Comparison of ENCODE assay signal across 9 cellular contexts in genomic region chr19:37160153-37160552, GRCh38.
"Had no signal": no experiment of that assay in that cellular context is flagged by ENCODE, and none has a peak within 500 bp of the region (broad histone marks: within the 10 kb centered on the region; RNA-seq: fewer than 3 reads in every experiment).

No MANE protein-coding gene starts in this region.

- H3K4me3 ChIP-seq: GM23248, HAP-1 had no signal

- H3K27me3 Mint-ChIP-seq: IgD-negative memory B cell had no signal

- H3K27ac ChIP-seq: GM23248, HL-60 had no signal

- DNase-seq: GM23248, GOT3, H7, KBM-7 had no signal

- H3K9ac ChIP-seq: GM23248 had no signal

- H3K27ac Mint-ChIP-seq: IgD-negative memory B cell had no signal

- ATAC-seq: HCT116, HepG2 had no signal

- H3K4me1 ChIP-seq: HAP-1 had no signal
